ENCODE assay signal across 10 cellular contexts in genomic region chr12:45191239-45191638, GRCh38. TPM values are rescaled to one million over a fixed set of nuclear protein-coding genes. Genes with fewer than 3 reads are reported as not detected.
A peak's percentile ranks its signal among the peaks of the same experiment; 100 is the strongest.
DNase-seq lines count a peak whose midpoint lies in the region; ATAC-seq, FAIRE-seq and TF ChIP-seq lines count a peak whose summit lies in the region.
"Had no signal": no experiment of that assay in that cellular context is flagged by ENCODE, and none has a peak within 500 bp of the region (broad histone marks: within the 10 kb centered on the region; RNA-seq: fewer than 3 reads in every experiment).

No MANE protein-coding gene starts in this region.

- H3K9me1 ChIP-seq in IMR-90 (ENCODE audit: insufficient read depth, low read length): no peaks in the 10 kb centered on the region; the same call in 1 of the 2 replicates

- H2AK9ac ChIP-seq in IMR-90 (replicated peaks; ENCODE audit: low read depth, low read length, poor library complexity): no peak overlapping the region

- H2BK20ac ChIP-seq in IMR-90 (ENCODE audit: low read depth, low read length): no peak overlapping the region

- no peak for TF ChIP-seq CTCF in IMR-90 (conservative IDR thresholded peaks at IDR 0.05; ENCODE audit: low read depth, low read length)
- no peak for TF ChIP-seq CTCF in GM12878 (IDR thresholded peaks at IDR 0.05 in 2 of 3, conservative IDR thresholded peaks at IDR 0.05 in 1 of 3; ENCODE audit: control insufficient read depth in 2 of 3, extremely low read depth in 1 of 3, insufficient read depth in 1 of 3, low read depth in 3 of 3, low read length in 3 of 3)
- no peak for TF ChIP-seq CTCF in GM13977 (IDR thresholded peaks at IDR 0.05; ENCODE audit: extremely low read depth, insufficient read depth, missing control alignments)

- H2AFZ ChIP-seq in IMR-90 (replicated peaks; ENCODE audit: low read length, poor library complexity) (no peak overlapping the region), GM12878 (ENCODE audit: control insufficient read depth, low read depth, low read length) (no peak overlapping the region)

- H4K91ac ChIP-seq in IMR-90 (ENCODE audit: insufficient read depth, low read depth, low read length): no peak overlapping the region

- H2BK15ac ChIP-seq in IMR-90 (ENCODE audit: low read depth, low read length): no peak overlapping the region

- POLR2A ChIA-PET in IMR-90 (lab: Charles Lee; ENCODE audit: unreplicated experiment) (no interaction called here), GM12878 (lab: Charles Lee) (no interaction called here)

- ATAC-seq in IMR-90 (ENCODE audit: low read depth) (no peak), GM12878 (0 out of 3 replicates have a peak, but pooled peaks have one; percentile 27), HG03469 (IDR thresholded peaks at IDR 0.05; ENCODE audit: unreplicated experiment) (no peak)
- ATAC-seq: left lobe of liver had no signal

- no peaks in the 10 kb centered on the region for H3K79me2 ChIP-seq in GM12878 (ENCODE audit: control insufficient read depth, insufficient read depth, low read length)

- H3K4ac ChIP-seq in IMR-90 (ENCODE audit: low read depth, low read length): no peak overlapping the region

- peak; percentile 47 for DNase-seq in DMS53 treated with DMSO at 0.1 percent for 48 hours (lab: John Stamatoyannopoulos, UW; ENCODE audit: unreplicated experiment)
- DNase-seq in IMR-90: peak; percentile 49
- DNase-seq in GM12878 (ENCODE audit: low read depth, low spot score): no peak
- peak; percentile 30 for DNase-seq in kidney tubule cell (ENCODE audit: low spot score)
- DNase-seq in GM13977 (ENCODE audit: low spot score): no peak
- DNase-seq in dedifferentiated amniotic fluid mesenchymal stem cell (ENCODE audit: extremely low spot score): no peak
- DNase-seq: activated naive CD4-positive, alpha-beta T cell treated with anti-CD3 and anti-CD28 coated beads, Interleukin-2, amount 50 U/mL, for 16 hours; KG1 had no signal

- H3K4me2 ChIP-seq in IMR-90 (ENCODE audit: low read depth, low read length): no peak overlapping the region
- no peak overlapping the region for H3K4me2 ChIP-seq in GM12878 (ENCODE audit: control insufficient read depth, insufficient read depth)

- dilution Hi-C loops in IMR-90 (cut with HindIII; ENCODE audit: low sequenced_read_pairs, unreplicated experiment): no loop called here

- H3K9ac ChIP-seq in IMR-90 (ENCODE audit: low read depth, low read length): no peak overlapping the region
- no peak overlapping the region for H3K9ac ChIP-seq in GM12878 (ENCODE audit: control insufficient read depth, insufficient read depth, low read length)

- intact Hi-C loops in IMR-90 (cut with micrococcal nuclease) (loop anchor here (5.0 kb wide), 1 partner anchor 536 kb away; the partner anchor contains the start of gene ARID2), GM12878 (cut with micrococcal nuclease; ENCODE audit: unreplicated experiment) (no loop called here)

- no CpG with 5 or more reads among the region's 1 CpG for WGBS in IMR-90 (ENCODE audit: extremely low coverage in 2 of 2, insufficient read length in 1 of 2), 2 experiments
- WGBS in GM12878 (ENCODE audit: insufficient coverage, insufficient replicate concordance, low lambda C conversion rate, missing lambda C conversion rate): 100% methylated on average over 1 of the region's 1 CpG

- in situ Hi-C loops in IMR-90 (cut with MboI; ENCODE audit: low sequenced_read_pairs): no loop called here
- in situ Hi-C loops in GM12878 (cut with MboI): no loop called here
- in situ Hi-C loops in GM13977 (cut with MboI; ENCODE audit: low pct_unique_long_range_greater_than_20kb, low sequenced_read_pairs, unreplicated experiment): loop anchor here (25.0 kb wide), 1 partner anchor 546 kb away; the partner anchor contains the start of gene ARID2

- H3K36me3 ChIP-seq in IMR-90 (ENCODE audit: control insufficient read depth, insufficient read depth, low read length) (no peaks in the 10 kb centered on the region), GM12878 (ENCODE audit: control insufficient read depth in 2 of 2, insufficient read depth in 2 of 2, low read length in 1 of 2) (no peaks in the 10 kb centered on the region)

- H2BK120ac ChIP-seq in IMR-90 (ENCODE audit: low read depth, low read length): no peak overlapping the region

- H3K27me3 ChIP-seq in IMR-90 (ENCODE audit: control insufficient read depth, insufficient read depth, low read length) (no peaks in the 10 kb centered on the region), GM12878 (replicated peaks in 1 of 2; ENCODE audit: control insufficient read depth in 2 of 2, insufficient read depth in 2 of 2, low read length in 1 of 2) (no peaks in the 10 kb centered on the region)

- CTCF ChIA-PET in IMR-90 (lab: Yijun Ruan, JAX) (interaction anchor here (0.6 to 0.8 kb wide), 2 partner anchors 8 to 164 kb away, joined by 3 to 4 read pairs; no protein-coding TSS in a partner anchor), GM12878 (lab: Yijun Ruan, JAX) (interaction anchor here (0.7 to 2.7 kb wide), 5 partner anchors 8 to 352 kb away, joined by 3 to 10 read pairs (median 4); no protein-coding TSS in a partner anchor)

- H3K23ac ChIP-seq in IMR-90 (ENCODE audit: low read depth, low read length): no peak overlapping the region

- H4K20me1 ChIP-seq in IMR-90 (ENCODE audit: insufficient read depth, low read length) (no peaks in the 10 kb centered on the region), GM12878 (ENCODE audit: control insufficient read depth, insufficient read depth) (no peaks in the 10 kb centered on the region)

- no peak overlapping the region for H3K56ac ChIP-seq in IMR-90 (ENCODE audit: extremely low read depth, insufficient read depth, low read length)

- TF ChIP-seq RAD21 in IMR-90 (IDR thresholded peaks at IDR 0.05; ENCODE audit: low read length): no peak
- TF ChIP-seq RAD21 in GM12878 (IDR thresholded peaks at IDR 0.05; ENCODE audit: insufficient read depth, low read depth, low read length): no peak

- no peaks in the 10 kb centered on the region for H3K9me3 ChIP-seq in IMR-90 (ENCODE audit: control insufficient read depth, insufficient read depth, low read length)
- no peaks in the 10 kb centered on the region for H3K9me3 ChIP-seq in GM12878 (replicated peaks; ENCODE audit: control insufficient read depth, insufficient read depth, low read length)

- TF ChIP-seq POLR2A in IMR-90 (IDR thresholded peaks at IDR 0.05; ENCODE audit: low read depth, low read length): no peak
- no peak for TF ChIP-seq POLR2A in GM12878 (IDR thresholded peaks at IDR 0.05; ENCODE audit: low read depth, low read length)

- H2BK5ac ChIP-seq in IMR-90 (ENCODE audit: low read depth, low read length, poor library complexity, severe bottlenecking): peak overlapping the region; percentile 8

- no peak for FAIRE-seq in GM12878 (lab: Jason Lieb, UNC)

- no peak overlapping the region for H4K5ac ChIP-seq in IMR-90 (ENCODE audit: low read depth, low read length)

- H3K4me1 ChIP-seq in IMR-90 (ENCODE audit: control insufficient read depth, insufficient read depth, low read length) (no peaks in the 10 kb centered on the region; the same call in 1 of the 2 replicates), GM12878 (ENCODE audit: control insufficient read depth, insufficient read depth, low read length) (no peaks in the 10 kb centered on the region)

- H3K14ac ChIP-seq in IMR-90 (replicated peaks; ENCODE audit: low read depth, low read length): no peak overlapping the region

- H3K27ac ChIP-seq in IMR-90 (ENCODE audit: insufficient read depth, low read length) (no peak overlapping the region), GM12878 (ENCODE audit: control insufficient read depth, insufficient read depth) (no peak overlapping the region)

- TF ChIP-seq EP300 in GM12878 (IDR thresholded peaks at IDR 0.05; ENCODE audit: borderline replicate concordance in 1 of 2, control insufficient read depth in 1 of 2, low read depth in 2 of 2, low read length in 2 of 2): no peak

- RAD21 ChIA-PET in GM12878 (lab: Charles Lee; ENCODE audit: unreplicated experiment): interaction anchor here (1.1 kb wide), 1 partner anchor 27 kb away, joined by 4 read pairs; no protein-coding TSS in a partner anchor

- no TSS peak for BruUV-seq in IMR-90 (replicated peaks; lab: Mats Ljungman, UMichigan)
- BruUV-seq in GM12878 (replicated peaks; lab: Mats Ljungman, UMichigan): no TSS peak

- no peak overlapping the region for H2AK5ac ChIP-seq in IMR-90 (ENCODE audit: low read depth, low read length)

- no peaks in the 10 kb centered on the region for H3K79me1 ChIP-seq in IMR-90 (ENCODE audit: low read depth in 1 of 2, low read length in 2 of 2)

- SMC1A ChIA-PET in GM12878 (lab: Charles Lee; ENCODE audit: uncharacterized antibody, unreplicated experiment): interaction anchor here (0.8 to 2.9 kb wide), 3 partner anchors 8 to 77 kb away, joined by 3 to 10 read pairs (median 5); no protein-coding TSS in a partner anchor

- no peak overlapping the region for H4K8ac ChIP-seq in IMR-90 (ENCODE audit: low read depth in 2 of 2, low read length in 2 of 2)

- no peak overlapping the region; the same call in 1 of the 2 replicates for H3K18ac ChIP-seq in IMR-90 (ENCODE audit: low read depth, low read length)

- H3K4me3 ChIP-seq in IMR-90 (ENCODE audit: insufficient read depth, low read depth, low read length) (no peak overlapping the region), GM12878 (no peak overlapping the region)

TF ChIP-seq in IMR-90, 13 proteins besides CTCF, POLR2A, EP300 and RAD21 (continues in another document):
- peak; percentile 64; the same call in 1 of the 2 replicates for TF ChIP-seq FOS (IDR thresholded peaks at IDR 0.05; ENCODE audit: low read depth, low read length)

TF ChIP-seq in GM12878, 131 proteins besides CTCF, POLR2A, EP300 and RAD21 (continues in another document):
- TF ChIP-seq FOXK2 (IDR thresholded peaks at IDR 0.05): no peak

RNA-seq across cellular contexts. Expression of gene ANO6, which starts 24.7 kb away (rescaled TPM):
- total RNA-seq in IMR-90 (2012; rRNA removed) (41.0 and 46.7 TPM in 2 replicates), GM12878 (2014; rRNA removed) (26.9 and 28.5 TPM in 2 replicates), GM12878 (2014; rRNA removed; fragmentation: Illumina TruSeq; extraction: Trizol) (30.3 and 32.3 TPM in 2 replicates), GM12878 (2021) (25.3 and 26.8 TPM in 2 replicates)
- polyA plus RNA-seq in IMR-90 (2012; rRNA removed) (18.1 and 21.6 TPM in 2 replicates), GM12878 (2011; rRNA removed) (30.3 and 41.6 TPM in 2 replicates), GM12878 (2014; fragmentation: Illumina TruSeq; extraction: Trizol) (27.6 and 35.8 TPM in 2 replicates), GM12878 (2014; fragmentation: Nextera tagmentation; extraction: Ambion mirVana) (1 to 10 TPM; 4.6 to 5.6 TPM), GM12878 (2014; rRNA removed) (14.8 and 18.2 TPM in 2 replicates), GM12878 (2016; fragmentation: Nextera tagmentation; extraction: Ambion mirVana) (10 to 100 TPM; 23.4 to 25.2 TPM)
- polyA plus RNA-seq in IMR-90 (2012; cell fraction: cytosol; rRNA removed): 6.1 and 6.7 TPM in 2 replicates
- 2.8 and 17.3 TPM in 2 replicates for polyA plus RNA-seq in IMR-90 (2012; cell fraction: nucleus; rRNA removed; ENCODE audit: low replicate concordance)
- total RNA-seq in GM12878 (2013; cell fraction: nucleolus; rRNA removed): 79.6 and 85.6 TPM in 2 replicates
- 11.7 TPM for polyA plus RNA-seq in GM12878 (2011; ENCODE audit: low read depth)
- 16.8 and 21.9 TPM in 2 replicates for polyA plus RNA-seq in GM12878 (2011; cell fraction: cytosol; rRNA removed)
- 18.3 and 20.8 TPM in 2 replicates for polyA plus RNA-seq in GM12878 (2011; cell fraction: nucleus; rRNA removed)
- polyA plus RNA-seq in GM12878 (2012): 15.4 and 22.1 TPM in 2 replicates
- polyA minus RNA-seq in GM12878 (2011; rRNA and poly(A)+ RNA removed): 45.6 and 46.3 TPM in 2 replicates
- 14.7 and 15.4 TPM in 2 replicates for polyA minus RNA-seq in GM12878 (2011; cell fraction: cytosol; rRNA and poly(A)+ RNA removed)
- 28.4 and 38.5 TPM in 2 replicates for polyA minus RNA-seq in GM12878 (2011; cell fraction: nucleus; rRNA and poly(A)+ RNA removed)

Comparison
In these comparisons a context has a peak if more than half of its experiments do, and no peak if none do; other contexts are left out.
1. DNase-seq: peak in DMS53 treated with DMSO at 0.1 percent for 48 hours (single experiment), IMR-90 (single experiment) and kidney tubule cell (single experiment); none in GM12878 (single experiment), GM13977 (single experiment) and dedifferentiated amniotic fluid mesenchymal stem cell (single experiment).